In genomic region chr9:97793067-97793466, GRCh38 we compare ENCODE assay signal across 37 cellular contexts. TPM values are rescaled to one million over a fixed set of nuclear protein-coding genes. Genes with fewer than 3 reads are reported as not detected.
"Had no signal": no experiment of that assay in that cellular context is flagged by ENCODE, and none has a peak within 500 bp of the region (broad histone marks: within the 10 kb centered on the region; RNA-seq: fewer than 3 reads in every experiment).

No MANE protein-coding gene starts in this region.

- H3K27ac Mint-ChIP-seq: activated CD8-positive, alpha-beta T cell treated with anti-CD3 and anti-CD28 coated beads for 36 hours; activated naive CD8-positive, alpha-beta T cell; activated T-helper 17 cell treated with anti-CD3 and anti-CD28 coated beads, Interleukin-2, amount 50 U/mL, for 72 hours; dendritic cell treated with granulocyte-macrophage colony-stimulating factor and Interleukin-4, amounts not matched to agents 40 ng/mL and 50 ng/mL, for 4 days; WTC11 had no signal

- H3K36me3 Mint-ChIP-seq: activated naive CD8-positive, alpha-beta T cell had no signal

- H3K4me3 Mint-ChIP-seq: activated CD8-positive, alpha-beta T cell treated with anti-CD3 and anti-CD28 coated beads for 36 hours; activated naive CD8-positive, alpha-beta T cell; activated T-cell treated with anti-CD3 and anti-CD28 coated beads, Interleukin-2, amount 50 U/mL, for 4 hours; activated T-helper 17 cell treated with anti-CD3 and anti-CD28 coated beads, Interleukin-2, amount 50 U/mL, for 72 hours; central memory CD8-positive, alpha-beta T cell; dendritic cell treated with granulocyte-macrophage colony-stimulating factor and Interleukin-4, amounts not matched to agents 40 ng/mL and 50 ng/mL, for 4 days; WTC11 had no signal

- H3K27ac ChIP-seq: brain microvascular endothelial cell, coronary artery, epithelial cell of prostate, esophagus squamous epithelium, gastroesophageal sphincter, heart right ventricle, VCaP had no signal

- H3K9me3 ChIP-seq: esophagus squamous epithelium, gastroesophageal sphincter, heart right ventricle had no signal

- FAIRE-seq: astrocyte, bronchial epithelial cell, endometrium, endothelial cell of umbilical vein, TTC549 had no signal

- H3K4me3 ChIP-seq: coronary artery, esophagus squamous epithelium, gastroesophageal sphincter, heart right ventricle had no signal

- ATAC-seq: activated CD8-positive, alpha-beta T cell treated with anti-CD3 and anti-CD28 coated beads for 36 hours; activated T-cell treated with anti-CD3 and anti-CD28 coated beads, Interleukin-2, amount 50 U/mL, for 4 hours; activated T-helper 17 cell treated with anti-CD3 and anti-CD28 coated beads, Interleukin-2, amount 50 U/mL, for 72 hours; gastroesophageal sphincter; heart right ventricle; WTC11 had no signal

- H3K36me3 ChIP-seq: brain microvascular endothelial cell, esophagus squamous epithelium, gastroesophageal sphincter, heart right ventricle had no signal

- H3K9me3 Mint-ChIP-seq: activated CD8-positive, alpha-beta T cell treated with anti-CD3 and anti-CD28 coated beads for 36 hours; activated T-cell treated with anti-CD3 and anti-CD28 coated beads, Interleukin-2, amount 50 U/mL, for 4 hours; activated T-helper 17 cell treated with anti-CD3 and anti-CD28 coated beads, Interleukin-2, amount 50 U/mL, for 72 hours; central memory CD8-positive, alpha-beta T cell; dendritic cell treated with granulocyte-macrophage colony-stimulating factor and Interleukin-4, amounts not matched to agents 40 ng/mL and 50 ng/mL, for 4 days had no signal

- DNase-seq: activated CD4-positive, alpha-beta T cell treated with anti-CD3 and anti-CD28 coated beads for 1 hour; activated CD4-positive, alpha-beta T cell treated with anti-CD3 and anti-CD28 coated beads for 4 hours; activated CD4-positive, alpha-beta T cell treated with anti-CD3 and anti-CD28 coated beads, Interleukin-2, amount 50 U/mL, for 1 hour; activated CD4-positive, alpha-beta T cell treated with anti-CD3 and anti-CD28 coated beads, Interleukin-2, amount 50 U/mL, for 48 hours; activated CD8-positive, alpha-beta memory T cell treated with anti-CD3 and anti-CD28 coated beads for 24 hours; activated CD8-positive, alpha-beta T cell treated with anti-CD3 and anti-CD28 coated beads for 36 hours; activated effector memory CD4-positive, alpha-beta T cell treated with Interleukin-2 at 50 U/mL for 16 hours; activated gamma-delta T cell treated with Interleukin-2 at 50 U/mL for 16 hours; activated naive CD4-positive, alpha-beta T cell treated with anti-CD3 and anti-CD28 coated beads, Interleukin-2, amount 50 U/mL, for 16 hours; activated naive CD4-positive, alpha-beta T cell treated with Interleukin-2 at 50 U/mL for 16 hours; activated T-cell treated with anti-CD3 and anti-CD28 coated beads, Interleukin-2, amount 50 U/mL, for 4 hours; amniotic stem cell; anterior cingulate cortex; brain microvascular endothelial cell; effector CD8-positive, alpha-beta T cell; esophagus squamous epithelium; foreskin melanocyte; heart right ventricle; T-helper 2 cell had no signal

- H3K4me1 Mint-ChIP-seq: activated T-helper 17 cell treated with anti-CD3 and anti-CD28 coated beads, Interleukin-2, amount 50 U/mL, for 72 hours; central memory CD8-positive, alpha-beta T cell; WTC11 had no signal

- H3K27me3 ChIP-seq: esophagus squamous epithelium had no signal

- H3K4me1 ChIP-seq: gastroesophageal sphincter, heart right ventricle had no signal

RNA-seq across cellular contexts. Expression of gene FOXE1, which starts 60.0 kb away (rescaled TPM):
- total RNA-seq: activated T-cell treated with anti-CD3 and anti-CD28 coated beads, Interleukin-2, amount 50 U/mL, for 4 hours; activated T-helper 17 cell treated with anti-CD3 and anti-CD28 coated beads, Interleukin-2, amount 50 U/mL, for 72 hours; cardiac septum; cerebellum; endothelial cell of umbilical vein; fibroblast of lung; heart right ventricle; T-helper 1 cell treated with Interleukin-12 subunit alpha and Interleukin-12 subunit beta and Interleukin-4 antibody, amounts not matched to agents 30 ng/mL and 1 ng/mL, for 36 hours had no signal
- polyA plus RNA-seq: endothelial cell of umbilical vein, heart right ventricle had no signal
